In the genomic region with DNA sequence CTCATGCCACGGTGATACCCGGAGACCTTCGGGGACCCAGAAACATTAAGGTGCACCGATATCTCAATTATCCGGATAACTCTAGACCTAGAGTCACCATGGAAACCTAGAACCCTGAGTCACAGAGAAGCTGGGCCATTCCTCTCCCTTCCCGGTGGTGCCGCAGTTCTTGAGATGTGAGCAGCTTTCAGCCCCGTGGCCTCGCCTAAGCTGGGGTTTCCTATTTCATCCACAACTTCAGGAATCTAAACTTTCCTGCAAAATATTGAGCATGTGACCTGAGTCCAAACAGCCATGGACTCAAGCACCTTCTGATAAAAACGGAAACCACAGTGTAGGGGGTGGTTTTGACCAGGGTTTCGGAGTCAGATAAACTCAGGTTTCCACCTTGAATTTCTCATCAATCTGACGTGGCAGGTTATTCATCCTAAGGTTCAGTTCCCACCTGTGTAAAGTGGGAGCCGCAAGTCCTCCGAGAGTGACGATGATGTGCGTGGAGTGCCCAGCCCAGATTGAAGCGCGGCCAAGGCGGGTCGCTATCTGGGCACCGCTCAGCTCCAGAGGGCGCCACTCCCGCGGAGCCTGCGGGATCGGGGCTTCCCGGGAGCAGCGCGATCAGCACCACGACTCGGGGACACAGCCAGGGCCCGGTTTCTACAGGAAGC, we compare ENCODE assay signal across 7 cellular contexts. TPM values are rescaled to one million over a fixed set of nuclear protein-coding genes. Genes with fewer than 3 reads are reported as not detected.
A peak's percentile ranks its signal among the peaks of the same experiment; 100 is the strongest.
DNase-seq lines count a peak whose midpoint lies in the region; ATAC-seq, FAIRE-seq and TF ChIP-seq lines count a peak whose summit lies in the region.

No MANE protein-coding gene starts in this region.

- peaks cover 7% of the 10 kb centered on the region for H3K79me2 ChIP-seq in neural cell (replicated peaks; ENCODE audit: insufficient read depth, low read length)

- H3K4me1 ChIP-seq in upper lobe of right lung: peaks cover 24% of the 10 kb centered on the region

- peak; percentile 66 for TF ChIP-seq RAD21 in neural cell (conservative IDR thresholded peaks at IDR 0.05)

- TF ChIP-seq EP300 in neural cell (conservative IDR thresholded peaks at IDR 0.05; ENCODE audit: poor library complexity, severe bottlenecking): no peak

- H3K27ac ChIP-seq in neural cell (ENCODE audit: low read length) (peak overlapping the region; percentile 61), upper lobe of right lung (peak overlapping the region; percentile 97)

- no peaks in the 10 kb centered on the region for H3K9me3 Mint-ChIP-seq in activated T-helper 17 cell treated with anti-CD3 and anti-CD28 coated beads, Interleukin-2, amount 50 U/mL, for 72 hours

- H3K4me3 ChIP-seq in GM08714 (ENCODE audit: low read length) (peak overlapping the region; percentile 79; the same call in 1 of the 2 replicates), neural cell (ENCODE audit: low read length) (peak overlapping the region; percentile 84), upper lobe of right lung (peak overlapping the region; percentile 99)

- H2AFZ ChIP-seq in neural cell (ENCODE audit: low read depth, low read length): peak overlapping the region; percentile 48

- peaks cover 35% of the 10 kb centered on the region for H3K36me3 Mint-ChIP-seq in activated T-helper 17 cell treated with anti-CD3 and anti-CD28 coated beads, Interleukin-2, amount 50 U/mL, for 72 hours (ENCODE audit: low read depth)

- intact Hi-C loops in upper lobe of right lung (cut with DNase I): no loop called here

- no peaks in the 10 kb centered on the region for H3F3A ChIP-seq in neural cell (ENCODE audit: insufficient read depth, low read length, poor library complexity, severe bottlenecking)

- TF ChIP-seq CTCF in neural cell (IDR thresholded peaks at IDR 0.05; ENCODE audit: poor library complexity, severe bottlenecking) (peak; percentile 77), upper lobe of right lung (IDR thresholded peaks at IDR 0.05) (peak; percentile 57)

- H3K9ac ChIP-seq in neural cell (ENCODE audit: low read length): peak overlapping the region; percentile 73

- no peaks in the 10 kb centered on the region for H4K20me1 ChIP-seq in neural cell (ENCODE audit: insufficient read depth)

- peak overlapping the region; percentile 94 for H3K27ac Mint-ChIP-seq in activated T-helper 17 cell treated with anti-CD3 and anti-CD28 coated beads, Interleukin-2, amount 50 U/mL, for 72 hours

- DNase-seq in NCI-H526 treated with DMSO at 0.1 percent for 48 hours (lab: John Stamatoyannopoulos, UW) (peak; percentile 54), frontal cortex (ENCODE audit: low spot score in 2 of 2) (peak; percentile 44 to 65), upper lobe of right lung (peak; percentile 91)

- H3K4me3 Mint-ChIP-seq in activated T-helper 17 cell treated with anti-CD3 and anti-CD28 coated beads, Interleukin-2, amount 50 U/mL, for 72 hours: peak overlapping the region; percentile 96

- H3K36me3 ChIP-seq in neural cell (ENCODE audit: insufficient read depth, low read length) (no peaks in the 10 kb centered on the region), upper lobe of right lung (peaks cover 9% of the 10 kb centered on the region)

- no peaks in the 10 kb centered on the region for H3K9me2 ChIP-seq in neural cell (ENCODE audit: insufficient read depth, low read length)

- no peaks in the 10 kb centered on the region for H3K27me3 Mint-ChIP-seq in activated T-helper 17 cell treated with anti-CD3 and anti-CD28 coated beads, Interleukin-2, amount 50 U/mL, for 72 hours

- H3K27me3 ChIP-seq in neural cell (ENCODE audit: insufficient read depth, low read depth, low read length) (no peaks in the 10 kb centered on the region), upper lobe of right lung (no peaks in the 10 kb centered on the region)

- no peak for FAIRE-seq in frontal cortex (lab: Jason Lieb, UNC)

- H3K4me2 ChIP-seq in neural cell (ENCODE audit: low read length): peak overlapping the region; percentile 34

- no peaks in the 10 kb centered on the region for H3K9me3 ChIP-seq in neural cell (ENCODE audit: low read length)
- H3K9me3 ChIP-seq in upper lobe of right lung: no peaks in the 10 kb centered on the region

- H3K4me1 Mint-ChIP-seq in activated T-helper 17 cell treated with anti-CD3 and anti-CD28 coated beads, Interleukin-2, amount 50 U/mL, for 72 hours: peaks cover 17% of the 10 kb centered on the region

- ATAC-seq in HG02798 (IDR thresholded peaks at IDR 0.05; ENCODE audit: poor library complexity, unreplicated experiment) (peak; percentile 19), upper lobe of right lung (peak; percentile 63)
- ATAC-seq in activated T-helper 17 cell treated with anti-CD3 and anti-CD28 coated beads, Interleukin-2, amount 50 U/mL, for 72 hours (replicated peaks): peak; percentile 71

TF ChIP-seq in neural cell, 6 proteins besides CTCF, POLR2A, EP300 and RAD21:
- no peak for TF ChIP-seq EZH2 (IDR thresholded peaks at IDR 0.05; ENCODE audit: borderline replicate concordance, insufficient read depth, low read length, poor library complexity, severe bottlenecking)
- TF ChIP-seq SMC3 (conservative IDR thresholded peaks at IDR 0.05; ENCODE audit: poor library complexity): peak; percentile 78

RNA-seq across cellular contexts. Expression of gene ETS2, which starts 1.0 kb away (rescaled TPM):
- total RNA-seq in activated T-helper 17 cell treated with anti-CD3 and anti-CD28 coated beads, Interleukin-2, amount 50 U/mL, for 72 hours: 10 to 100 TPM; 20.5 to 41.9 TPM
- total RNA-seq in frontal cortex (11.0 TPM), upper lobe of right lung (195 TPM)
- polyA plus RNA-seq in neural cell: 10.4 and 11.6 TPM in 2 replicates
- polyA minus RNA-seq in neural cell: 19.9 and 20.0 TPM in 2 replicates

Comparison
In these comparisons a context has a peak if more than half of its experiments do, and no peak if none do; other contexts are left out.
1. Peak in every context shown above with its lines: DNase-seq, ATAC-seq, H3K4me3 ChIP-seq and H3K27ac ChIP-seq.
2. ATAC-seq: peak in every context shown above with its lines; median percentile 71 in activated T-helper 17 cell treated with anti-CD3 and anti-CD28 coated beads, Interleukin-2, amount 50 U/mL, for 72 hours; 63 in upper lobe of right lung; 19 in HG02798.